Comparison of ENCODE assay signal across 1 cellular context in the genomic region with DNA sequence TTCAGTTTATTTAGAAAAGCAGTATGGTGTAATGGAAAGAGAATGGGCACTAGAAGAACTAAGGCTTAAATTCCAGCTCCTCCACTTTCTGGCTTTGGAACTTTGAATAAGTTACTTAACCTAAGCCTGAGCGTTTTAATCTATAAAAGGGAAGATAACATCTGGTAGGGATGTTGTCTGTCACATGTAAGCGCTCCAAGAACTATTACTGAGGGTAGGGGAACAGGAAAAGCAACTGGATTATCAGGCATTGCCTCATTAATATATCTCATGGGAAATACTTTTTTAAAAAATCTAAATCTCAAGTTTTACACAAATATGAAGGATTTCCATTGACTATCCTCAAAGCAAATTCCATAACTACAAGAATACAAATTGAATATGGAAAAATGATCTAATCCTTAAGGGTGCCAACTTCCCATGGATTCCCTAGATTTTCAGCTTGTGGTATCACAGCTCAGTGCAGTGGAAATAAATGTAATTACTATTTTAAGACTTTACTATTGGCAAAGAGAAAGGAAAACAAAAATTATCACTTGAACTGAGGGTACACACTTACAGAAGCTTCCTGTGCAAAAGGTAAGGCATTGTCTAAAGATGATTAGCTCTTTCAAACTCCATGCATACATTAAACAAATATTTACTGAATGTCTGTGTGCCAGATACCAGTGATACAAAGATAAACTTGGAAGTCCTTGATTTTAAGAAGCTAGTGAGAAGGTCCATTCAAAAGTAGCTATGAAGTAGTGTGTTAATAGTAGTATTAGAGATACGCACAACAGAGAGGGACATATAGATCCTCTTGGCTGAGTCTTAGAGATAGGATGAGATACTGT.
TF ChIP-seq lines count a peak whose summit lies in the region.

No MANE protein-coding gene starts in this region.

TF ChIP-seq in A549, 52 proteins besides CTCF, POLR2A, EP300 and RAD21 (continued from another document):
- TF ChIP-seq REST (IDR thresholded peaks at IDR 0.05) (no peak), KDM1A (IDR thresholded peaks at IDR 0.05; ENCODE audit: low read depth) (no peak), TP53 (CRISPR knock-in tag; IDR thresholded peaks at IDR 0.05) (no peak), FOXS1 (CRISPR knock-in tag; IDR thresholded peaks at IDR 0.05) (no peak), ZNF302 (CRISPR knock-in tag; IDR thresholded peaks at IDR 0.05) (no peak), POLR2AphosphoS2 (conservative IDR thresholded peaks at IDR 0.05; ENCODE audit: low read length) (no peak), PHF8 (IDR thresholded peaks at IDR 0.05; ENCODE audit: borderline replicate concordance, low read depth) (no peak), ZSCAN20 (CRISPR knock-in tag; IDR thresholded peaks at IDR 0.05) (no peak), CBX8 (IDR thresholded peaks at IDR 0.05) (no peak), HEYL (CRISPR knock-in tag; IDR thresholded peaks at IDR 0.05) (no peak), MYC (IDR thresholded peaks at IDR 0.05; ENCODE audit: borderline replicate concordance, low read length) (no peak), NR3C1 (IDR thresholded peaks at IDR 0.05) (no peak), CBX2 (IDR thresholded peaks at IDR 0.05; ENCODE audit: borderline replicate concordance, low read depth) (no peak), HDAC2 (IDR thresholded peaks at IDR 0.05) (no peak)
- TF ChIP-seq, protein P1, sequence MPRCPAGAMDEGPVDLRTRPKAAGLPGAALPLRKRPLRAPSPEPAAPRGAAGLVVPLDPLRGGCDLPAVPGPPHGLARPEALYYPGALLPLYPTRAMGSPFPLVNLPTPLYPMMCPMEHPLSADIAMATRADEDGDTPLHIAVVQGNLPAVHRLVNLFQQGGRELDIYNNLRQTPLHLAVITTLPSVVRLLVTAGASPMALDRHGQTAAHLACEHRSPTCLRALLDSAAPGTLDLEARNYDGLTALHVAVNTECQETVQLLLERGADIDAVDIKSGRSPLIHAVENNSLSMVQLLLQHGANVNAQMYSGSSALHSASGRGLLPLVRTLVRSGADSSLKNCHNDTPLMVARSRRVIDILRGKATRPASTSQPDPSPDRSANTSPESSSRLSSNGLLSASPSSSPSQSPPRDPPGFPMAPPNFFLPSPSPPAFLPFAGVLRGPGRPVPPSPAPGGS (IDR thresholded peaks at IDR 0.05): no peak
